ENCODE assay signal across 1 cellular context in genomic region chr19:38001158-38001781, GRCh38.
TF ChIP-seq lines count a peak whose summit lies in the region.

No MANE protein-coding gene starts in this region.

TF ChIP-seq in HCT116, 20 proteins besides CTCF, POLR2A, EP300 and RAD21 (continued from another document):
- TF ChIP-seq MAX (IDR thresholded peaks at IDR 0.05) (no peak), POLR2AphosphoS5 (IDR thresholded peaks at IDR 0.05; ENCODE audit: low read depth, low read length) (no peak), SP1 (IDR thresholded peaks at IDR 0.05; ENCODE audit: low read depth) (no peak), CBX3 (IDR thresholded peaks at IDR 0.05; ENCODE audit: low read depth) (no peak), CEBPB (IDR thresholded peaks at IDR 0.05; ENCODE audit: low read depth) (no peak), ELF1 (IDR thresholded peaks at IDR 0.05; ENCODE audit: borderline replicate concordance, low read depth) (no peak), ZNF274 (IDR thresholded peaks at IDR 0.05; ENCODE audit: low read depth, low read length) (no peak)
